Comparison of ENCODE assay signal across 9 cellular contexts in the genomic region with DNA sequence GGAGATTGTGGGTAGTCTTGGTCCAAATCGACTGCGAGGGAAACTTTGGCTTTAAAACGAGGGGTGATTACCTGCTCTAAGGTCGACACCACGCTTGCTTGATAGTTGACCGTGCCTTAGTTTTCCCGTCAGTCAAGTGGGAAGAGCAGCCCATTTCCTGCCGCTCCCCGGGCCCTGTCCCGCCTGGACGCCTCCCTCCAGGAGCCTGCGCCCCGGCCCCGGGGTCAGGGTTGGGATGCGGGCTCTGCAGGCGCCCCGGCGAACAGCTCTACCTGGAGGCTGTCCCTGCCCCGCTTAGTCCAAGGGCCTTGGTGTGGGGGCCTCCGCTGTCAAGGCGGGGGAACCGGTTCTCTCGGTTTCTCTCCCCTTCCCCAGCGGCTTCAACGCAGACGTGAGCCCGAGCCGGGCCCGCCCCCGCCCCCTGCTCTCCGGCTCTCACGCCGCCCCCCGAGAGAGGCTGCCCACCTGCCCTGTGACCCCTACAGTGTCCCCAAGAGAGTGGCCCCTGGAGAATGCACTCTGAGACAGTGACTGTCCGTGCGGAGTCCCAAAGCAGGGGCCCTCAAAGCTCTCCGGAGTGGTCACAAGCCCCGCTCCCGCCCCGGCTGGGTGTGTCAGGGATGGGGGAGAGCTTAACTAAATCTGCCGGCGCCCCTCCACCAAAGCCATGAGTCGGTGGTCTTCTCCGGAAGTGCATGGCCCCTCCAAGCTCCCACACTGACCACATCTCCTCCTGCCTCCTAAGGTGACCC.
DNase-seq lines count a peak whose midpoint lies in the region; ATAC-seq and TF ChIP-seq lines count a peak whose summit lies in the region.
"Had no signal": no experiment of that assay in that cellular context is flagged by ENCODE, and none has a peak within 500 bp of the region (broad histone marks: within the 10 kb centered on the region; RNA-seq: fewer than 3 reads in every experiment).

No MANE protein-coding gene starts in this region.

- H3K36me3 Mint-ChIP-seq in CD8-positive, alpha-beta T cell = peaks cover 8% of the 10 kb centered on the region
- peaks cover 26% of the 10 kb centered on the region for H3K36me3 Mint-ChIP-seq in endothelial cell (ENCODE audit: low read depth, unreplicated experiment)
- no peaks in the 10 kb centered on the region for H3K36me3 Mint-ChIP-seq in nephron progenitor cell (ENCODE audit: low read depth)

- BruUV-seq in PC-9 (replicated peaks; lab: Mats Ljungman, UMichigan) = no TSS peak

- H3K27ac Mint-ChIP-seq in CD8-positive, alpha-beta T cell = no peak overlapping the region
- H3K27ac Mint-ChIP-seq in endothelial cell (ENCODE audit: unreplicated experiment) (peak overlapping the region; percentile 67), nephron progenitor cell (no peak overlapping the region)

- peaks cover 2% of the 10 kb centered on the region for H3K27me3 Mint-ChIP-seq in CD8-positive, alpha-beta T cell (ENCODE audit: low read depth)
- H3K27me3 Mint-ChIP-seq in endothelial cell (ENCODE audit: unreplicated experiment) (peaks cover 40% of the 10 kb centered on the region), nephron progenitor cell (ENCODE audit: low read depth, poor library complexity) (peaks cover 84% of the 10 kb centered on the region)

- no peak for TF ChIP-seq CTCF in CD8-positive, alpha-beta T cell (IDR thresholded peaks at IDR 0.05)
- TF ChIP-seq CTCF in PC-9 (conservative IDR thresholded peaks at IDR 0.05) (no peak), endothelial cell (IDR thresholded peaks at IDR 0.05; ENCODE audit: unreplicated experiment) (no peak), nephron progenitor cell (IDR thresholded peaks at IDR 0.05) (no peak)

- H3K36me3 ChIP-seq in CD8-positive, alpha-beta T cell (ENCODE audit: insufficient read depth, low read length) = no peaks in the 10 kb centered on the region
- no peaks in the 10 kb centered on the region for H3K36me3 ChIP-seq in PC-9 (ENCODE audit: low read depth)

- H3K4me3 ChIP-seq in CD8-positive, alpha-beta T cell (ENCODE audit: low read depth, low read length) = peak overlapping the region; percentile 66
- peak overlapping the region; percentile 93; the same call in 1 of the 2 replicates for H3K4me3 ChIP-seq in PC-9

- H3K4me1 Mint-ChIP-seq in CD8-positive, alpha-beta T cell (ENCODE audit: low read depth) = peaks cover 26% of the 10 kb centered on the region
- H3K4me1 Mint-ChIP-seq in endothelial cell (ENCODE audit: unreplicated experiment) = peaks cover 48% of the 10 kb centered on the region
- H3K4me1 Mint-ChIP-seq in nephron progenitor cell = peaks cover 32% of the 10 kb centered on the region

- no peak for DNase-seq in CD8-positive, alpha-beta T cell
- DNase-seq in PC-9 (no peak), endothelial cell (ENCODE audit: low spot score) (no peak), nephron progenitor cell (no peak), HT-29 (ENCODE audit: low spot score) (no peak)
- DNase-seq in stimulated activated CD8-positive, alpha-beta memory T cell treated with anti-CD3 and anti-CD28 coated beads, Interleukin-4, amount 100 ng/mL, for 48 hours = no peak
- DNase-seq in central memory CD4-positive, alpha-beta T cell = no peak
- DNase-seq: gastrocnemius medialis had no signal

- CTCF ChIA-PET in CD8-positive, alpha-beta T cell (lab: Charles Lee) = no interaction called here
- CTCF ChIA-PET in PC-9 (lab: Charles Lee) = no interaction called here

- ATAC-seq in CD8-positive, alpha-beta T cell = no peak
- no peak for ATAC-seq in GM21367 (IDR thresholded peaks at IDR 0.05; ENCODE audit: unreplicated experiment)
- ATAC-seq: gastrocnemius medialis had no signal

- POLR2A ChIA-PET in CD8-positive, alpha-beta T cell (lab: Charles Lee) = interaction anchor here (1.2 kb wide), 1 partner anchor 273 kb away, joined by 3 read pairs; a partner anchor contains a TSS
- POLR2A ChIA-PET in PC-9 (lab: Charles Lee; ENCODE audit: unreplicated experiment) = no interaction called here

- H3K9me3 ChIP-seq in CD8-positive, alpha-beta T cell (ENCODE audit: low read length) = no peaks in the 10 kb centered on the region
- no peaks in the 10 kb centered on the region for H3K9me3 ChIP-seq in PC-9 (ENCODE audit: insufficient read depth, low read depth)
- H3K9me3 ChIP-seq: gastrocnemius medialis had no signal

- no peak overlapping the region for H2AFZ ChIP-seq in PC-9

- no peaks in the 10 kb centered on the region for H4K20me1 ChIP-seq in PC-9 (ENCODE audit: insufficient read depth)

- peak overlapping the region; percentile 77 for H3K4me3 Mint-ChIP-seq in CD8-positive, alpha-beta T cell
- H3K4me3 Mint-ChIP-seq in endothelial cell (ENCODE audit: unreplicated experiment) (peak overlapping the region; percentile 94), nephron progenitor cell (peak overlapping the region; percentile 36)

- no peak overlapping the region for H3K27ac ChIP-seq in CD8-positive, alpha-beta T cell (ENCODE audit: low read depth, low read length)
- H3K27ac ChIP-seq in PC-9 = no peak overlapping the region

- H3K4me1 ChIP-seq in CD8-positive, alpha-beta T cell (ENCODE audit: insufficient read depth, low read length) = peaks cover 37% of the 10 kb centered on the region
- peaks cover 10% of the 10 kb centered on the region for H3K4me1 ChIP-seq in PC-9 (replicated peaks; ENCODE audit: insufficient read depth)

- H3K79me2 ChIP-seq in PC-9 (ENCODE audit: low read depth) = no peaks in the 10 kb centered on the region

- peak overlapping the region; percentile 95 for H3K4me2 ChIP-seq in PC-9

- no peaks in the 10 kb centered on the region for H3K9me3 Mint-ChIP-seq in CD8-positive, alpha-beta T cell
- H3K9me3 Mint-ChIP-seq in endothelial cell (ENCODE audit: unreplicated experiment) (no peaks in the 10 kb centered on the region), nephron progenitor cell (no peaks in the 10 kb centered on the region)

- no peaks in the 10 kb centered on the region for H3K9me2 ChIP-seq in PC-9 (ENCODE audit: insufficient read depth)

- H3K27me3 ChIP-seq in CD8-positive, alpha-beta T cell (ENCODE audit: insufficient read depth, low read length) = no peaks in the 10 kb centered on the region
- H3K27me3 ChIP-seq in PC-9 (ENCODE audit: insufficient read depth, low read depth) = no peaks in the 10 kb centered on the region

- peaks cover 20% of the 10 kb centered on the region; the same call in 1 of the 2 replicates for H3F3A ChIP-seq in PC-9 (ENCODE audit: insufficient read depth, low read depth)

- intact Hi-C loops in CD8-positive, alpha-beta T cell (cut with DNase I, micrococcal nuclease) = loop anchor here in 1 of 2 experiments (5.0 kb wide), 3 partner anchors 358 to 1388 kb away; a partner anchor contains a TSS
- intact Hi-C loops in PC-9 (cut with micrococcal nuclease; ENCODE audit: unreplicated experiment) = loop anchor here (5.0 to 10.0 kb wide), 3 partner anchors 163 to 415 kb away; no protein-coding TSS in a partner anchor

Comparison
In these comparisons a context has a peak if more than half of its experiments do, and no peak if none do; other contexts are left out.
1. H3K4me3 Mint-ChIP-seq: peak in every context shown above with its lines; median percentile 94 in endothelial cell; 77 in CD8-positive, alpha-beta T cell; 36 in nephron progenitor cell.